Comparison of ENCODE assay signal across 10 cellular contexts in the genomic region with DNA sequence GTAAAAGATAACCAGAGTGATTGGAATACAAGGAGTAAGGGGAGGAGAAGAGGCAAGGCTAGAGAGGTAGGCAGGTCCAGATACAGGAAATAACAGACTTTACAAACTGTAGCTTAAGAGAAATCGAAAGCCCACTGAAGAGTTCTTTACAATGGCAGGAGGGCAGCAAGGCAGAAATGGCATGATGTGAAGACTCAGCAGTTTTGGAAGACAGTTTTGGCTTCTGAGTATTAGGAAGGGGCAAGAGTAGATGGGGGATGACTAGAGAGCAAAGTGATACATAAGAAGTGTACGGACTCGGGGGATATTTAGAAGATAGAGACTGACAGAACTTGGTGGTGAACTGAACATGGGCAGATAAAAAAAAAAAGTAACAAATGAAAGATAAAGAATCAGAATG.
"Had no signal": no experiment of that assay in that cellular context is flagged by ENCODE, and none has a peak within 500 bp of the region (broad histone marks: within the 10 kb centered on the region; RNA-seq: fewer than 3 reads in every experiment).

No MANE protein-coding gene starts in this region.

- H3K4me3 ChIP-seq: GM23338, HAP-1 had no signal

- H3K9me3 Mint-ChIP-seq: GM23338, HFFc6, IgD-negative memory B cell had no signal

- H3K4me1 Mint-ChIP-seq: GM23338 had no signal

- ATAC-seq: GM23338, HCT116, HepG2 had no signal

- DNase-seq: HFFc6, KG1 had no signal

- H3K9me3 ChIP-seq: HAP-1 had no signal

- H3K27me3 Mint-ChIP-seq: IgD-negative memory B cell had no signal

- H2AFZ ChIP-seq: GM23338 had no signal

- H3K27ac ChIP-seq: HL-60 had no signal

- FAIRE-seq: H1, H54, HepG2 had no signal

- H3K27ac Mint-ChIP-seq: GM23338, HFFc6, IgD-negative memory B cell had no signal

- H3K4me2 ChIP-seq: GM23338 had no signal

- H3K4me3 Mint-ChIP-seq: GM23338, HFFc6, IgD-negative memory B cell had no signal
